Comparison of ENCODE assay signal across 8 cellular contexts in the genomic region with DNA sequence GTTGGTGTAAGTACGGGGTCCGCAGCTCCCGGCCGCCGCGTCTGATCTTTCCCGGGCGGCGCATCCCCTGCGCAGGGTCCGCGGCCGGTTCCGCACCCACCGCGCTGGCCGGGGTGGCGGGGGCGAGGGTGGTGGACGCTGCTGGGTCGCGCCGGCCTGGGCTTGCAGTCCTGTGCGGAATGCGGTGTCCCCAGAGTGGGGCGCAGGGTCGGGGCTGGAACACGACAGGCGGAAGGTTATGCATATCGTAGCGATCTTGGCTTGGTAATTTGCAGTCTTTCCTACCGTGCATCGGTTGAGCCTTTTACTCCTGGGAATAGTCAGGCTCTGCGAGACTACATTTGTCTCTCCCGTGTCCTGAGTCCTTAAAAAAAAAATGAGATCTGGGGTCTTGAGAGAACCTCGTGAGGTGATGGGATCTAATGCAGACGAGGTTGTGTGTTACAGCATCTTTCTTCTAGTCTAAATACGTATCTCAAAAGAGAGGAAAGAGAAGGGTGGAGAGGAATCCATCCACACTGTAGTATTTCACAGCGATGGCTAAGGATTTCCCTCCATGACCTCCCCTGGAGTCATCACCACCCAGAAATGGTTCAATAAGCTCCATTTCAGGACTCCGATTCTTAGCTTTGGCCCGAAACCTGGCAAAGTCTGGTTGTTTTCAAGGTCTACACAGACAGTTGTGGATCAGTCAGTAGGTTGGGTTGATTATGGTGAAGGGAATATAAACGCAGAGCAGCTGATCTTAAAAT. TPM values are rescaled to one million over a fixed set of nuclear protein-coding genes. Genes with fewer than 3 reads are reported as not detected.
A peak's percentile ranks its signal among the peaks of the same experiment; 100 is the strongest.
DNase-seq lines count a peak whose midpoint lies in the region; ATAC-seq, FAIRE-seq and TF ChIP-seq lines count a peak whose summit lies in the region.

No MANE protein-coding gene starts in this region.

- H3K4me1 ChIP-seq in body of pancreas: peaks cover 75% of the 10 kb centered on the region

- TF ChIP-seq POLR2A in GM12891 (IDR thresholded peaks at IDR 0.05; ENCODE audit: low read depth, low read length) (no peak), body of pancreas (IDR thresholded peaks at IDR 0.05) (no peak)

- H3K9me3 ChIP-seq in body of pancreas: no peaks in the 10 kb centered on the region

- no peak for TF ChIP-seq CTCF in body of pancreas (IDR thresholded peaks at IDR 0.05)

- peak overlapping the region; percentile 47 to 92 for H3K4me3 ChIP-seq in body of pancreas

- DNase-seq in A172 (ENCODE audit: low spot score) (peak; percentile 41), GM12891 (ENCODE audit: insufficient read length, low spot score) (no peak), NCI-H2227 (lab: John Stamatoyannopoulos, UW; ENCODE audit: unreplicated experiment) (peak; percentile 48), body of pancreas (peak in 3 of 4 donors; percentile 23 to 36 (median 33)), substantia nigra (lab: John Stamatoyannopoulos, UW) (peak in 5 of 49 donors; percentile 33 to 57 (median 48)), AG20443 (ENCODE audit: low spot score) (no peak)

- H3K27ac ChIP-seq in body of pancreas (peak overlapping the region; percentile 87 to 94 (median 93)), layer of hippocampus (ENCODE audit: low read depth, low read length) (peak overlapping the region; percentile 89), substantia nigra (ENCODE audit: low read depth, low read length, poor library complexity, severe bottlenecking) (peak overlapping the region; percentile 93)

- H3K36me3 ChIP-seq in body of pancreas (replicated peaks in 1 of 2; ENCODE audit: insufficient read depth in 1 of 2, low read depth in 2 of 2): no peaks in the 10 kb centered on the region

- H3K27me3 ChIP-seq in body of pancreas (no peaks in the 10 kb centered on the region), layer of hippocampus (ENCODE audit: control insufficient read depth, insufficient read depth, low read length) (no peaks in the 10 kb centered on the region)

- intact Hi-C loops in body of pancreas (cut with DNase I): no loop called here

- FAIRE-seq in GM12891 (lab: Jason Lieb, UNC): peak; percentile 31

- WGBS in body of pancreas, 2 donors: 1 to 3% methylated on average over 11 to 42 of the region's 42 CpGs

- ATAC-seq in body of pancreas: no peak
- ATAC-seq in GM21367 (IDR thresholded peaks at IDR 0.05; ENCODE audit: unreplicated experiment): no peak

TF ChIP-seq in GM12891, 5 proteins besides CTCF, POLR2A, EP300 and RAD21:
- TF ChIP-seq POU2F2 (IDR thresholded peaks at IDR 0.05; ENCODE audit: low read depth, low read length) (peak; percentile 75; the same call in 1 of the 2 replicates), TAF1 (IDR thresholded peaks at IDR 0.05; ENCODE audit: low read depth, low read length) (no peak), POLR2AphosphoS5 (IDR thresholded peaks at IDR 0.05; ENCODE audit: low read depth, low read length) (no peak), PAX5 (IDR thresholded peaks at IDR 0.05; ENCODE audit: insufficient read depth, low read length, severe bottlenecking) (no peak), SPI1 (IDR thresholded peaks at IDR 0.05; ENCODE audit: low read depth, low read length) (no peak)

RNA-seq across cellular contexts. Expression of a gene that starts 0.6 kb away (rescaled TPM):
- total RNA-seq in A172 (2014; rRNA removed; shearing (Covaris generic)): 44.8 and 60.1 TPM in 2 replicates
- 14.9 TPM for polyA plus RNA-seq in GM12891 (2012; ENCODE audit: low read depth, missing spikeins)
- 100 to 1,000 TPM; 116 to 138 TPM for total RNA-seq in body of pancreas

Comparison
In these comparisons a context has a peak if more than half of its experiments do, and no peak if none do; other contexts are left out.
1. DNase-seq: peak in A172 (single experiment), NCI-H2227 (single experiment) and body of pancreas (3 of 4); none in GM12891 (single experiment) and AG20443 (single experiment).
2. Peak in every context shown above with its lines, with median percentiles within 50 percentile points of each other: H3K27ac ChIP-seq.